Comparison of ENCODE assay signal across 1 cellular context in the genomic region with DNA sequence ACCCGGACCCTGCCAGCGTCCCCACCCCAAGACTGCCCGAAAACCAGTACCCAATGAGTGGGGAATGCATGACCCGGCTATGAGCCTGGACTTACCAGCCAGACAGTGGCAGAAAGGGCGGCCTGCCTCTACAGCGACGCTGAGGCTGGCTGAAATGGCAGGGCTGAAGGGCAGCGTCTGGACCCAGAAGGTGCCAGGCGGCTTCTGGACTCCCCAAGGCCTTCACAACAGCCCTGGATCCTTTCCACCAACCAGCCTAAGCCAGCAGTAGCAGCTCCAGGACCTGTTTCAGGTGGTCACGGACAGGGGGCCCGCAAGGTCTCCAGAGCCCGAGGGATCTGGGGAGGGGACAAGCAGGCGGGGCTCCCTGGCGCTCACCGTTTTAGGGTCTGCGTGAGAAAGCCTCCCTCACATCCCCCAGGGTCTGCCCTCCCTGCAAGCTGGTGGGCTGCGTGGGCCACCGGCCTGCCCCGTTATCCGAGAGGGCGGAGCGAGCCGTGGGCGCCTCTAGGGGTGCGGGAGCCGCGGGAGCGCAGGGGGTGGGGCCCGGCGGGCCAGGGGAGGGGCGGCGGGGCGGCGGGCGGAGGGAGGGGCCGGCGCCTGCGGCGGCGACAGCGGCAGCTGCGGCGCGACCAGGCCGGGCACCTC.
TF ChIP-seq lines count a peak whose summit lies in the region.

RIPOR1 (plus strand) TSS at position 608 of the 648 bp plus-strand sequence. CDS start 9,618 bp downstream, outside the sequence.

TF ChIP-seq in HEK293, 187 proteins besides CTCF, POLR2A, EP300 and RAD21 (continued from another document):
- TF ChIP-seq, protein P1, sequence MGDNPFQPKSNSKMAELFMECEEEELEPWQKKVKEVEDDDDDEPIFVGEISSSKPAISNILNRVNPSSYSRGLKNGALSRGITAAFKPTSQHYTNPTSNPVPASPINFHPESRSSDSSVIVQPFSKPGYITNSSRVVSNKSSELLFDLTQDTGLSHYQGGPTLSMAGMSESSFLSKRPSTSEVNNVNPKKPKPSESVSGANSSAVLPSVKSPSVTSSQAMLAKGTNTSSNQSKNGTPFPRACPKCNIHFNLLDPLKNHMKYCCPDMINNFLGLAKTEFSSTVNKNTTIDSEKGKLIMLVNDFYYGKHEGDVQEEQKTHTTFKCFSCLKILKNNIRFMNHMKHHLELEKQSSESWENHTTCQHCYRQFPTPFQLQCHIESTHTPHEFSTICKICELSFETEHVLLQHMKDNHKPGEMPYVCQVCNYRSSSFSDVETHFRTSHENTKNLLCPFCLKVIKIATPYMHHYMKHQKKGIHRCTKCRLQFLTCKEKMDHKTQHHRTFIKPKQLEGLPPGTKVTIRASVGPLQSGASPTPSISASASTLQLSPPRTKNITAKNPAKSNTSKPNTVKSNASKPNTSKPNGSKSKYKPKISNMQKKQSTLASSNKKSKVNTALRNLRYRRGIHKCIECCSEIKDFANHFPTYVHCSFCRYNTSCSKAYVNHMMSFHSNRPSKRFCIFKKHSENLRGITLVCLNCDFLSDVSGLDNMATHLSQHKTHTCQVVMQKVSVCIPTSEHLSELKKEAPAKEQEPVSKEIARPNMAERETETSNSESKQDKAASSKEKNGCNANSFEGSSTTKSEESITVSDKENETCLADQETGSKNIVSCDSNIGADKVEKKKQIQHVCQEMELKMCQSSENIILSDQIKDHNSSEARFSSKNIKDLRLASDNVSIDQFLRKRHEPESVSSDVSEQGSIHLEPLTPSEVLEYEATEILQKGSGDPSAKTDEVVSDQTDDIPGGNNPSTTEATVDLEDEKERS (tag by site-specific recombination; IDR thresholded peaks at IDR 0.05) = no peak
- no peak for TF ChIP-seq ZNF366 (tag by site-specific recombination; conservative IDR thresholded peaks at IDR 0.05)
- no peak for TF ChIP-seq ZSCAN16 (tag by site-specific recombination; IDR thresholded peaks at IDR 0.05)
- TF ChIP-seq ZNF555 (tag by site-specific recombination; conservative IDR thresholded peaks at IDR 0.05) = no peak
- no peak for TF ChIP-seq ZNF248 (tag by site-specific recombination; IDR thresholded peaks at IDR 0.05)
- TF ChIP-seq ZNF521 (tag by site-specific recombination; IDR thresholded peaks at IDR 0.05) = no peak
- TF ChIP-seq ZNF223 (tag by site-specific recombination; IDR thresholded peaks at IDR 0.05) = no peak
- TF ChIP-seq HIC1 (tag by site-specific recombination; IDR thresholded peaks at IDR 0.05) = 0 out of 2 replicates have a peak, but pooled peaks have one; percentile 17
- peak; percentile 73 for TF ChIP-seq ZFHX2 (tag by site-specific recombination; conservative IDR thresholded peaks at IDR 0.05)
- no peak for TF ChIP-seq KLF10 (tag by site-specific recombination; IDR thresholded peaks at IDR 0.05)
- peak; percentile 35; the same call in 1 of the 2 replicates for TF ChIP-seq GLIS2 (tag by site-specific recombination; IDR thresholded peaks at IDR 0.05)
- TF ChIP-seq, protein P2, sequence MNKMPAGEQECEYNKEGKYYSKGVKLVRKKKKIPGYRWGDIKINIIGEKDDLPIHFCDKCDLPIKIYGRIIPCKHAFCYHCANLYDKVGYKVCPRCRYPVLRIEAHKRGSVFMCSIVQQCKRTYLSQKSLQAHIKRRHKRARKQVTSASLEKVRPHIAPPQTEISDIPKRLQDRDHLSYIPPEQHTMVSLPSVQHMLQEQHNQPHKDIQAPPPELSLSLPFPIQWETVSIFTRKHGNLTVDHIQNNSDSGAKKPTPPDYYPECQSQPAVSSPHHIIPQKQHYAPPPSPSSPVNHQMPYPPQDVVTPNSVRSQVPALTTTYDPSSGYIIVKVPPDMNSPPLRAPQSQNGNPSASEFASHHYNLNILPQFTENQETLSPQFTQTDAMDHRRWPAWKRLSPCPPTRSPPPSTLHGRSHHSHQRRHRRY (tag by site-specific recombination; IDR thresholded peaks at IDR 0.05) = no peak
- TF ChIP-seq ZNF169 (tag by site-specific recombination; IDR thresholded peaks at IDR 0.05) = no peak
- TF ChIP-seq MZF1 (tag by site-specific recombination; IDR thresholded peaks at IDR 0.05; ENCODE audit: borderline replicate concordance) = 0 out of 2 replicates have a peak, but pooled peaks have one; percentile 37
- TF ChIP-seq PRDM10 (tag by site-specific recombination; IDR thresholded peaks at IDR 0.05) = no peak
- no peak for TF ChIP-seq ZNF843 (tag by site-specific recombination; IDR thresholded peaks at IDR 0.05)
- TF ChIP-seq, protein P3, sequence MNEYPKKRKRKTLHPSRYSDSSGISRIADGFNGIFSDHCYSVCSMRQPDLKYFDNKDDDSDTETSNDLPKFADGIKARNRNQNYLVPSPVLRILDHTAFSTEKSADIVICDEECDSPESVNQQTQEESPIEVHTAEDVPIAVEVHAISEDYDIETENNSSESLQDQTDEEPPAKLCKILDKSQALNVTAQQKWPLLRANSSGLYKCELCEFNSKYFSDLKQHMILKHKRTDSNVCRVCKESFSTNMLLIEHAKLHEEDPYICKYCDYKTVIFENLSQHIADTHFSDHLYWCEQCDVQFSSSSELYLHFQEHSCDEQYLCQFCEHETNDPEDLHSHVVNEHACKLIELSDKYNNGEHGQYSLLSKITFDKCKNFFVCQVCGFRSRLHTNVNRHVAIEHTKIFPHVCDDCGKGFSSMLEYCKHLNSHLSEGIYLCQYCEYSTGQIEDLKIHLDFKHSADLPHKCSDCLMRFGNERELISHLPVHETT (tag by site-specific recombination; IDR thresholded peaks at IDR 0.05) = no peak
- no peak for TF ChIP-seq ZNF621 (tag by site-specific recombination; IDR thresholded peaks at IDR 0.05)
- peak; percentile 60; the same call in 1 of the 2 replicates for TF ChIP-seq EGR2 (tag by site-specific recombination; IDR thresholded peaks at IDR 0.05; ENCODE audit: low read depth)
- no peak for TF ChIP-seq ZNF423 (tag by site-specific recombination; IDR thresholded peaks at IDR 0.05)
- peak; percentile 12; the same call in 1 of the 2 replicates for TF ChIP-seq GLIS1 (tag by site-specific recombination; IDR thresholded peaks at IDR 0.05)
- TF ChIP-seq, protein P4, sequence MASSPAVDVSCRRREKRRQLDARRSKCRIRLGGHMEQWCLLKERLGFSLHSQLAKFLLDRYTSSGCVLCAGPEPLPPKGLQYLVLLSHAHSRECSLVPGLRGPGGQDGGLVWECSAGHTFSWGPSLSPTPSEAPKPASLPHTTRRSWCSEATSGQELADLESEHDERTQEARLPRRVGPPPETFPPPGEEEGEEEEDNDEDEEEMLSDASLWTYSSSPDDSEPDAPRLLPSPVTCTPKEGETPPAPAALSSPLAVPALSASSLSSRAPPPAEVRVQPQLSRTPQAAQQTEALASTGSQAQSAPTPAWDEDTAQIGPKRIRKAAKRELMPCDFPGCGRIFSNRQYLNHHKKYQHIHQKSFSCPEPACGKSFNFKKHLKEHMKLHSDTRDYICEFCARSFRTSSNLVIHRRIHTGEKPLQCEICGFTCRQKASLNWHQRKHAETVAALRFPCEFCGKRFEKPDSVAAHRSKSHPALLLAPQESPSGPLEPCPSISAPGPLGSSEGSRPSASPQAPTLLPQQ (tag by site-specific recombination; IDR thresholded peaks at IDR 0.05) = no peak
- TF ChIP-seq ZSCAN5A (tag by site-specific recombination; IDR thresholded peaks at IDR 0.05) = no peak
TF ChIP-seq in HEK293: peak in this region for 7.
